Comparison of ENCODE assay signal across 19 cellular contexts in the genomic region with DNA sequence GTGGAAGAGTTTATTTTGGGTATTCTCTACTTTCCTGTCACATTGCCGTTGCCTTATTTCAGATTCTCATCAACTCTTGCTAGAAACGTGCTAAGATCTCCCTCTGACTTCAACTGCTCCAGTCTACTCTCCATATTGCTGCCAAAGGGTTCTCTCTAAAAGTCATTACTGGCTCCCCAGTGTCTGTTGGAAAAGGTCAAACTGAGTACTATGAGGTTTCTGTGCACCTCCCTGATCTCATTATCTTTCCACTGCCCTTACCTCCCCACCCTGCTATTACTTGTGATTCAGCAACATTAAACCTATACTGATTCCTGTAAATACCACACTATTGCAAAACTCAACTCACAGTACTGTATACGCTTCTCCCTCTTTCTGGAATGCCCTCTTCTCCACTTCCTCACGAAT. TPM values are rescaled to one million over a fixed set of nuclear protein-coding genes. Genes with fewer than 3 reads are reported as not detected.
DNase-seq lines count a peak whose midpoint lies in the region; ATAC-seq and TF ChIP-seq lines count a peak whose summit lies in the region.
"Had no signal": no experiment of that assay in that cellular context is flagged by ENCODE, and none has a peak within 500 bp of the region (broad histone marks: within the 10 kb centered on the region; RNA-seq: fewer than 3 reads in every experiment).

No MANE protein-coding gene starts in this region.

- H3K27ac ChIP-seq in GM23248 (no peak overlapping the region), osteoblast (ENCODE audit: low read depth, low read length) (no peak overlapping the region)
- H3K27ac ChIP-seq: testis had no signal

- peaks cover 20% of the 10 kb centered on the region for H3F3A ChIP-seq in GM23248 (ENCODE audit: insufficient read depth)

- in situ Hi-C loops in GM23248 (cut with MboI), result no loop called here

- H3K4me2 ChIP-seq in GM23248 (ENCODE audit: unreplicated experiment), result no peak overlapping the region
- no peak overlapping the region for H3K4me2 ChIP-seq in osteoblast (ENCODE audit: insufficient read depth, low read length)

- no peaks in the 10 kb centered on the region for H3K9me2 ChIP-seq in GM23248 (ENCODE audit: insufficient read depth)

- TF ChIP-seq CTCF in osteoblast (IDR thresholded peaks at IDR 0.05; ENCODE audit: extremely low read depth, low read depth, low read length), result no peak

- 61 to 62% methylated on average over 4 of the region's 4 CpGs for WGBS in GM23248 (ENCODE audit: low coverage in 1 of 2, low lambda C conversion rate in 2 of 2, missing lambda C conversion rate in 2 of 2), 2 experiments

- no peak overlapping the region for H3K9ac ChIP-seq in GM23248

- H3K36me3 ChIP-seq in GM23248 (ENCODE audit: low read depth) (peaks cover 5% of the 10 kb centered on the region; the same call in 1 of the 2 replicates), osteoblast (ENCODE audit: insufficient read depth, low read length) (no peaks in the 10 kb centered on the region)

- 0 out of 2 replicates have a peak, but pooled peaks cover 12% of the 10 kb centered on the region for H4K20me1 ChIP-seq in GM23248 (ENCODE audit: insufficient read depth)
- peaks cover 3% of the 10 kb centered on the region for H4K20me1 ChIP-seq in osteoblast (ENCODE audit: insufficient read depth, low read length)

- H3K9me3 ChIP-seq in GM23248 (ENCODE audit: low read depth), result no peaks in the 10 kb centered on the region
- no peaks in the 10 kb centered on the region for H3K9me3 ChIP-seq in osteoblast (ENCODE audit: low read depth, low read length)
- H3K9me3 ChIP-seq: testis had no signal

- DNase-seq in GM23248 (peak; percentile 8), NCI-H226 (peak; percentile 38), amniotic epithelial cell (ENCODE audit: low read depth) (peak; percentile 66), osteoblast (ENCODE audit: insufficient read length, low spot score, missing footprints) (no peak), iPS-NIHi11 (ENCODE audit: low spot score) (no peak), putamen (ENCODE audit: low spot score) (no peak)
- DNase-seq: activated CD8-positive, alpha-beta memory T cell treated with anti-CD3 and anti-CD28 coated beads, Interleukin-2, amount 50 U/mL, for 48 hours; caudate nucleus; DMS53; KG1; NCI-H1417 treated with DMSO at 0.1 percent for 48 hours; retina; testis had no signal

- H3K4me3 ChIP-seq in GM23248 (no peak overlapping the region), osteoblast (ENCODE audit: insufficient read depth, low read length) (no peak overlapping the region)
- H3K4me3 ChIP-seq: testis had no signal

- H3K27me3 ChIP-seq in GM23248 (replicated peaks; ENCODE audit: insufficient read depth) (no peaks in the 10 kb centered on the region), osteoblast (ENCODE audit: insufficient read depth, low read length) (no peaks in the 10 kb centered on the region)
- H3K27me3 ChIP-seq: testis had no signal

- no peak for ATAC-seq in GM18519 (IDR thresholded peaks at IDR 0.05; ENCODE audit: low FRiP score, unreplicated experiment)
- ATAC-seq: activated CD4-positive, CD25-positive, alpha-beta regulatory T cell treated with anti-CD3 and anti-CD28 coated beads, Interleukin-2, amount 50 U/mL, for 24 hours; activated naive CD4-positive, alpha-beta T cell treated with anti-CD3 and anti-CD28 coated beads, Interleukin-2, amount 50 U/mL, for 72 hours had no signal

- H2AFZ ChIP-seq in GM23248, result peak overlapping the region; percentile 89; the same call in 1 of the 2 replicates
- H2AFZ ChIP-seq in osteoblast (ENCODE audit: low read length), result peak overlapping the region; percentile 55

- H3K4me1 ChIP-seq in GM23248 (ENCODE audit: insufficient read depth), result peaks cover 21% of the 10 kb centered on the region
- peaks cover 23% of the 10 kb centered on the region for H3K4me1 ChIP-seq in osteoblast (ENCODE audit: insufficient read depth, low read length)

- H3K79me2 ChIP-seq in GM23248 (ENCODE audit: insufficient read depth), result peaks cover 39% of the 10 kb centered on the region
- H3K79me2 ChIP-seq in osteoblast (ENCODE audit: insufficient read depth, low read length), result peaks cover 37% of the 10 kb centered on the region

RNA-seq across cellular contexts. Expression of a gene that starts 1.9 kb away (rescaled TPM):
- 38.7 and 41.3 TPM in 2 replicates for total RNA-seq in GM23248 (2014; rRNA removed; shearing (Covaris generic))
- polyA plus RNA-seq in GM23248 (2016; fragmentation: Nextera tagmentation; extraction: Ambion mirVana), result 33.1 and 35.4 TPM in 2 replicates
- total RNA-seq in osteoblast, result 24.2 and 25.9 TPM in 2 replicates

RNA-seq across cellular contexts. Expression of a gene that starts 10.2 kb away (rescaled TPM):
- not detected in 2 replicates for total RNA-seq in GM23248 (2014; rRNA removed; shearing (Covaris generic))
- polyA plus RNA-seq in GM23248 (2016; fragmentation: Nextera tagmentation; extraction: Ambion mirVana), result 0.09 TPM in 1 of 2 replicates, not detected in the other
- not detected in 2 replicates for total RNA-seq in osteoblast
- total RNA-seq: activated naive CD4-positive, alpha-beta T cell treated with anti-CD3 and anti-CD28 coated beads, Interleukin-2, amount 50 U/mL, for 72 hours; NCI-H460 had no signal
- polyA plus RNA-seq: BJ had no signal

RNA-seq across cellular contexts. Expression of a gene that starts 41.1 kb away (rescaled TPM):
- total RNA-seq in GM23248 (2014; rRNA removed; shearing (Covaris generic)), result not detected in 2 replicates
- polyA plus RNA-seq in GM23248 (2016; fragmentation: Nextera tagmentation; extraction: Ambion mirVana), result not detected in 2 replicates
- not detected in 2 replicates for total RNA-seq in osteoblast
- total RNA-seq: myocyte, testis had no signal
- polyA plus RNA-seq: BJ had no signal

Comparison
In these comparisons a context has a peak if more than half of its experiments do, and no peak if none do; other contexts are left out.
1. DNase-seq: peak in GM23248 (single experiment), NCI-H226 (single experiment) and amniotic epithelial cell (single experiment); none in osteoblast (single experiment), iPS-NIHi11 (single experiment) and putamen (single experiment).